In genomic region chr2:191050640-191050987, GRCh38 we compare ENCODE assay signal across 15 cellular contexts. TPM values are rescaled to one million over a fixed set of nuclear protein-coding genes. Genes with fewer than 3 reads are reported as not detected.
A peak's percentile ranks its signal among the peaks of the same experiment; 100 is the strongest.
DNase-seq lines count a peak whose midpoint lies in the region; ATAC-seq, FAIRE-seq and TF ChIP-seq lines count a peak whose summit lies in the region.
"Had no signal": no experiment of that assay in that cellular context is flagged by ENCODE, and none has a peak within 500 bp of the region (broad histone marks: within the 10 kb centered on the region; RNA-seq: fewer than 3 reads in every experiment).

No MANE protein-coding gene starts in this region.

- no peaks in the 10 kb centered on the region for H3K9me3 Mint-ChIP-seq in CD4-positive, alpha-beta memory T cell
- H3K9me3 Mint-ChIP-seq: mesothelial cell of epicardium, T-cell had no signal

- H3K4me2 ChIP-seq in osteoblast (ENCODE audit: insufficient read depth, low read length) = peak overlapping the region; percentile 53

- 36% methylated on average over 1 of the region's 1 CpG for WGBS in esophagus muscularis mucosa

- H3K27me3 Mint-ChIP-seq in CD4-positive, alpha-beta memory T cell = no peaks in the 10 kb centered on the region
- H3K27me3 Mint-ChIP-seq: T-cell had no signal

- H3K4me1 ChIP-seq in CD4-positive, alpha-beta memory T cell (ENCODE audit: insufficient read depth, low read length) = peaks cover 13% of the 10 kb centered on the region
- H3K4me1 ChIP-seq in esophagus muscularis mucosa (peaks cover 0 to 43% (median 22%) of the 10 kb centered on the region in 4 donors), osteoblast (ENCODE audit: insufficient read depth, low read length) (peaks cover 58% of the 10 kb centered on the region), kidney (ENCODE audit: control insufficient read depth in 1 of 2, insufficient read depth in 1 of 2, low read depth in 1 of 2, low read length in 2 of 2) (no peaks in the 10 kb centered on the region)
- H3K4me1 ChIP-seq: psoas muscle had no signal

- no peaks in the 10 kb centered on the region for H3K79me2 ChIP-seq in osteoblast (ENCODE audit: insufficient read depth, low read length)

- H3K4me3 Mint-ChIP-seq in CD4-positive, alpha-beta memory T cell = peak overlapping the region in 2 of 8 donors; percentile 29 to 40
- H3K4me3 Mint-ChIP-seq: mesothelial cell of epicardium, T-cell had no signal

- no peak for FAIRE-seq in kidney (lab: Jason Lieb, UNC)

- H3K36me3 ChIP-seq in CD4-positive, alpha-beta memory T cell (ENCODE audit: insufficient read depth, low read length) = no peaks in the 10 kb centered on the region
- H3K36me3 ChIP-seq in esophagus muscularis mucosa (no peaks in the 10 kb centered on the region), osteoblast (ENCODE audit: insufficient read depth, low read length) (no peaks in the 10 kb centered on the region), kidney (ENCODE audit: control insufficient read depth in 1 of 2, insufficient read depth in 2 of 2, low read length in 2 of 2) (no peaks in the 10 kb centered on the region)
- H3K36me3 ChIP-seq: thyroid gland had no signal

- H3K27me3 ChIP-seq in CD4-positive, alpha-beta memory T cell (ENCODE audit: insufficient read depth, low read length) = no peaks in the 10 kb centered on the region
- H3K27me3 ChIP-seq in esophagus muscularis mucosa (peaks cover 0 to 5% (median 1%) of the 10 kb centered on the region in 4 donors), osteoblast (ENCODE audit: insufficient read depth, low read length) (no peaks in the 10 kb centered on the region)
- H3K27me3 ChIP-seq: thyroid gland had no signal

- no peak for TF ChIP-seq EP300 in esophagus muscularis mucosa (IDR thresholded peaks at IDR 0.05)

- no peak overlapping the region for H3K27ac ChIP-seq in CD4-positive, alpha-beta memory T cell (ENCODE audit: low read depth, low read length)
- H3K27ac ChIP-seq in esophagus muscularis mucosa (replicated peaks in 1 of 4) = peak overlapping the region; percentile 44 to 67 (median 50)
- H3K27ac ChIP-seq in osteoblast (ENCODE audit: low read depth, low read length) = peak overlapping the region; percentile 96
- H3K27ac ChIP-seq in kidney (ENCODE audit: low read depth in 2 of 2, low read length in 2 of 2) = no peak overlapping the region
- H3K27ac ChIP-seq: psoas muscle had no signal

- peaks cover 6 to 17% (median 11%) of the 10 kb centered on the region in 4 donors for H3K4me1 Mint-ChIP-seq in CD4-positive, alpha-beta memory T cell

- CTCF ChIA-PET in CD4-positive, alpha-beta memory T cell (lab: Charles Lee; ENCODE audit: partially characterized antibody) = interaction anchor here (0.7 to 13.9 kb wide), 13 partner anchors 9 to 504 kb away, joined by 3 to 567 read pairs (median 9); partner anchors contain the start of gene STAT4

- H3K4me3 ChIP-seq in CD4-positive, alpha-beta memory T cell (ENCODE audit: low read length in 2 of 2) = no peak overlapping the region
- H3K4me3 ChIP-seq in esophagus muscularis mucosa (no peak overlapping the region), osteoblast (ENCODE audit: insufficient read depth, low read length) (peak overlapping the region; percentile 4), kidney (ENCODE audit: low read length in 2 of 2) (no peak overlapping the region)
- H3K4me3 ChIP-seq: psoas muscle, thyroid gland had no signal

- TF ChIP-seq CTCF in esophagus muscularis mucosa (IDR thresholded peaks at IDR 0.05) (no peak), osteoblast (IDR thresholded peaks at IDR 0.05; ENCODE audit: extremely low read depth, low read depth, low read length) (no peak), kidney (IDR thresholded peaks at IDR 0.05; ENCODE audit: borderline replicate concordance, extremely low read depth, insufficient read depth) (no peak)

- H3K27ac Mint-ChIP-seq in CD4-positive, alpha-beta memory T cell = peak overlapping the region in 5 of 7 donors; percentile 7 to 46 (median 19)
- H3K27ac Mint-ChIP-seq: mesothelial cell of epicardium had no signal

- no peaks in the 10 kb centered on the region for H3K9me3 ChIP-seq in CD4-positive, alpha-beta memory T cell (ENCODE audit: control insufficient read depth in 1 of 2, low read length in 2 of 2)
- H3K9me3 ChIP-seq in esophagus muscularis mucosa = no peaks in the 10 kb centered on the region
- no peaks in the 10 kb centered on the region for H3K9me3 ChIP-seq in osteoblast (ENCODE audit: low read depth, low read length)
- H3K9me3 ChIP-seq in kidney (ENCODE audit: control insufficient read depth in 1 of 2, low read length in 2 of 2) = no peaks in the 10 kb centered on the region
- H3K9me3 ChIP-seq: psoas muscle, thyroid gland had no signal

- no peak overlapping the region for H2AFZ ChIP-seq in osteoblast (ENCODE audit: low read length)

- intact Hi-C loops in CD4-positive, alpha-beta memory T cell (cut with micrococcal nuclease) = loop anchor here (5.0 kb wide), 2 partner anchors 252 to 627 kb away; partner anchors contain the start of gene NABP1
- intact Hi-C loops in esophagus muscularis mucosa (cut with DNase I) (loop anchor here (5.0 kb wide), 3 partner anchors 107 to 472 kb away; no protein-coding TSS in a partner anchor), kidney (cut with DNase I) (loop anchor here (10.0 kb wide), 1 partner anchor 104 kb away; the partner anchor contains the start of gene STAT4)

- POLR2A ChIA-PET in CD4-positive, alpha-beta memory T cell (lab: Charles Lee; ENCODE audit: partially characterized antibody) = interaction anchor here (0.7 to 7.0 kb wide), 7 partner anchors 10 to 258 kb away, joined by 3 to 70 read pairs (median 5); partner anchors contain the start of genes STAT1 and STAT4

- no peak overlapping the region for H3K9ac ChIP-seq in kidney (ENCODE audit: low read length in 2 of 2)

- no peak for TF ChIP-seq POLR2A in esophagus muscularis mucosa (IDR thresholded peaks at IDR 0.05; ENCODE audit: low read depth)

- H3K36me3 Mint-ChIP-seq in CD4-positive, alpha-beta memory T cell = peaks cover 14 to 34% of the 10 kb centered on the region in 2 donors
- H3K36me3 Mint-ChIP-seq: mesothelial cell of epicardium had no signal

- no peaks in the 10 kb centered on the region for H4K20me1 ChIP-seq in osteoblast (ENCODE audit: insufficient read depth, low read length)

- no peak for ATAC-seq in HG02870 (IDR thresholded peaks at IDR 0.05; ENCODE audit: unreplicated experiment)
- ATAC-seq: T-cell had no signal

- DNase-seq in CD4-positive, alpha-beta memory T cell = no peak
- peak; percentile 58 for DNase-seq in HS-5 (ENCODE audit: low read depth)
- no peak for DNase-seq in esophagus muscularis mucosa (ENCODE audit: extremely low spot score)
- DNase-seq in osteoblast (ENCODE audit: insufficient read length, low spot score, missing footprints) = peak; percentile 27
- DNase-seq in SKM-1 treated with dmso at 0.1 percent for 144 hours (lab: John Stamatoyannopoulos, UW; ENCODE audit: unreplicated experiment) = no peak
- DNase-seq in kidney = no peak
- DNase-seq: activated CD8-positive, alpha-beta memory T cell treated with anti-CD3 and anti-CD28 coated beads for 24 hours; effector memory CD4-positive, alpha-beta T cell; H7; NCI-H2029 treated with DMSO at 0.1 percent for 48 hours; psoas muscle; T-cell; thyroid gland had no signal

RNA-seq across cellular contexts. Expression of gene STAT1, which starts 36.6 kb away (rescaled TPM):
- 100 to 1,000 TPM; 130 TPM for total RNA-seq in CD4-positive, alpha-beta memory T cell
- 100 to 1,000 TPM; 221 to 230 TPM for polyA plus RNA-seq in CD4-positive, alpha-beta memory T cell
- total RNA-seq in esophagus muscularis mucosa (10 to 100 TPM; 44.2 to 57.3 (median 48.6) TPM), osteoblast (447 and 530 TPM in 2 replicates), kidney (121 TPM)
- 37.5 TPM for polyA plus RNA-seq in kidney (ENCODE audit: insufficient read depth, low read depth, low replicate concordance)

Comparison
In these comparisons a context has a peak if more than half of its experiments do, and no peak if none do; other contexts are left out.
1. DNase-seq: peak in HS-5 (single experiment) and osteoblast (single experiment); none in CD4-positive, alpha-beta memory T cell (0 of 5), esophagus muscularis mucosa (single experiment), SKM-1 treated with dmso at 0.1 percent for 144 hours (single experiment) and kidney (single experiment).
2. H3K27ac ChIP-seq: peak in esophagus muscularis mucosa (4 of 4) and osteoblast (single experiment); none in CD4-positive, alpha-beta memory T cell (single experiment) and kidney (0 of 2).